ENCODE assay signal across 8 cellular contexts in the genomic region with DNA sequence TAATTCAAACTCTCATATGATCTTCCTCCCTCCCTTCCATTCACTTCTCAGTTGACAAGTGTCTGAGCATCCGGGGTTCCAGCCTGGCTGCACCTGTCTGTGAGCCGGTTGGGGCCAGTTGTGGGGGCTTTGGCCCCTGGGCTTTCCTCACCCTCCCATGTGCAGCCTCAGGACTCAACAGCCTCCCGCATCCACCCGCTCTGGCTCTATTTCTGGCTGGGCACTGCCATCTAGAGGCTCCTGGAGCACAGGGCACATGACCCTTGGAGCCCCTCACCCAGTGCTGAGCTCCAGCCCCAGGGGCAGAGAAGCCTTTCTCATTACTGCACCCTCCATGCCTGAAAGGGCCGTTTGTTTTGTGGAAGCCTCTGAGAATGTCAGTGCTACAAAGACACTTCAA. TPM values are rescaled to one million over a fixed set of nuclear protein-coding genes. Genes with fewer than 3 reads are reported as not detected.
DNase-seq lines count a peak whose midpoint lies in the region; ATAC-seq and TF ChIP-seq lines count a peak whose summit lies in the region.

No MANE protein-coding gene starts in this region.

- H3K36me3 ChIP-seq in SU-DHL-6 (ENCODE audit: low read length), result no peaks in the 10 kb centered on the region

- H3K27ac ChIP-seq in SU-DHL-6 (ENCODE audit: low read depth, low read length), result no peak overlapping the region

- no peak overlapping the region for H3K4me2 ChIP-seq in SU-DHL-6 (ENCODE audit: low read depth, low read length, poor library complexity, severe bottlenecking)

- no peak overlapping the region for H2AFZ ChIP-seq in SU-DHL-6 (ENCODE audit: low read depth, low read length, severe bottlenecking)

- TF ChIP-seq CTCF in SU-DHL-6 (IDR thresholded peaks at IDR 0.05; ENCODE audit: insufficient read depth, low read length, poor library complexity, severe bottlenecking), result peak; percentile 74

- DNase-seq in DMS 273 (lab: John Stamatoyannopoulos, UW; ENCODE audit: unreplicated experiment) (peak; percentile 83), M059J (ENCODE audit: low read depth) (peak; percentile 66), amniotic epithelial cell (ENCODE audit: low read depth) (peak; percentile 49), iPS-NIHi7 (ENCODE audit: extremely low spot score) (peak; percentile 78), NCI-H774 (lab: John Stamatoyannopoulos, UW) (no peak)
- DNase-seq in stimulated activated CD4-positive, alpha-beta T cell treated with anti-CD3 and anti-CD28 coated beads, Interleukin-2, amount 100 ng/mL, for 4 hours (ENCODE audit: low read depth), result peak; percentile 58

- H3F3A ChIP-seq in SU-DHL-6 (ENCODE audit: insufficient read depth), result no peaks in the 10 kb centered on the region

- no peaks in the 10 kb centered on the region for H3K9me2 ChIP-seq in SU-DHL-6 (replicated peaks; ENCODE audit: insufficient read depth, low read length)

- no peak overlapping the region for H3K4me3 ChIP-seq in SU-DHL-6 (ENCODE audit: insufficient read depth, low read length, poor library complexity, severe bottlenecking)

- no peaks in the 10 kb centered on the region for H3K27me3 ChIP-seq in SU-DHL-6 (ENCODE audit: low read length)

- no peaks in the 10 kb centered on the region for H3K79me2 ChIP-seq in SU-DHL-6 (ENCODE audit: insufficient read depth, low read length)

- ATAC-seq in GM21528 (IDR thresholded peaks at IDR 0.05; ENCODE audit: low FRiP score, unreplicated experiment), result peak; percentile 50

- H3K9ac ChIP-seq in SU-DHL-6 (ENCODE audit: low read length), result no peak overlapping the region

- H3K9me3 ChIP-seq in SU-DHL-6 (ENCODE audit: insufficient read depth, low read length), result no peaks in the 10 kb centered on the region

- H4K20me1 ChIP-seq in SU-DHL-6 (ENCODE audit: low read depth, low read length), result no peaks in the 10 kb centered on the region

RNA-seq across cellular contexts. Expression of gene HAPSTR1, which starts 43.3 kb away (rescaled TPM):
- total RNA-seq in M059J (2014; rRNA removed; shearing (Covaris generic)), result 29.5 and 48.5 TPM in 2 replicates
